ENCODE assay signal across 15 cellular contexts in the genomic region with DNA sequence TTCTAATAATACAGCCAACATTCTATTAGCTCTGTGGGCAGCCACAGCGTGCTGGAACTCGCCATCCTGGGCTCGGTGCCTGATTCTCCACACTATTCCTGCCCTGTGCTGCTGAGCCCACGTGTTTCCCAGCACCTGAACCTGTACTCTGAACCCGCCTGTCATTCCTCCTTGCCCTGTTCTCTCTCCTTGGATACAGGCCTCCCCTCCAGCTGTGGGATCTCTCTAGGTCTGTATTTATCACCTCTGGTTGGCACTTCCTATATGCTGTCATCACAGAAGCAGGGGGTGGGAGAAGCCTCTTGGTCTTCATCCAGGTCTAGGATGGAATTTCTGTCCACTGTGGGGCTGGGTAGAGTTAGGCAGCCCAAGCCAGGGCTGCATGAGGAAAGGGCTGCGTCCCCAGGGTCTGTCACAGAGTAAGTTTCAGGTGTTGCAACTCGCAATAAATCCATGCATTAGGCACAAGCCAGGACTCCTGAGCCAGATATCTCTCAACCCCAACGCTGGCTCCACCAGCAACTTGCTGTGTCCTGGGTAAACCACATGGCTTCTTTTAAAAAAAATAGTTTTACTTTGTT. TPM values are rescaled to one million over a fixed set of nuclear protein-coding genes. Genes with fewer than 3 reads are reported as not detected.
DNase-seq lines count a peak whose midpoint lies in the region; ATAC-seq and TF ChIP-seq lines count a peak whose summit lies in the region.
"Had no signal": no experiment of that assay in that cellular context is flagged by ENCODE, and none has a peak within 500 bp of the region (broad histone marks: within the 10 kb centered on the region; RNA-seq: fewer than 3 reads in every experiment).

No MANE protein-coding gene starts in this region.

- H3K36me3 ChIP-seq in heart left ventricle (no peaks in the 10 kb centered on the region), RWPE2 (ENCODE audit: low read depth) (no peaks in the 10 kb centered on the region), thyroid gland (no peaks in the 10 kb centered on the region)
- H3K36me3 ChIP-seq: left lung, tibial artery had no signal

- H3K4me1 ChIP-seq in heart left ventricle (peaks cover 0 to 9% (median 0%) of the 10 kb centered on the region in 12 donors), RWPE2 (ENCODE audit: insufficient read depth, poor library complexity, severe bottlenecking) (peaks cover 8% of the 10 kb centered on the region), thyroid gland (peaks cover 11 to 23% of the 10 kb centered on the region in 2 donors)
- H3K4me1 ChIP-seq: tibial artery had no signal

- H3K27ac ChIP-seq in heart left ventricle (no peak overlapping the region), RWPE2 (ENCODE audit: poor library complexity, severe bottlenecking) (no peak overlapping the region), thyroid gland (no peak overlapping the region)
- H3K27ac ChIP-seq: left lung, tibial artery had no signal

- DNase-seq in heart left ventricle = no peak
- DNase-seq in Right ventricle myocardium inferior (ENCODE audit: missing footprints) = no peak
- DNase-seq in RWPE2 (ENCODE audit: low spot score) = peak; percentile 76
- peak; percentile 9 for DNase-seq in left kidney (ENCODE audit: low read depth, low spot score)
- peak; percentile 38 to 43 for DNase-seq in thyroid gland
- DNase-seq in HEK293T (ENCODE audit: extremely low spot score) = no peak
- DNase-seq: dermis blood vessel endothelial cell; left lung; natural killer cell; OCI-M1; stimulated activated CD4-positive, alpha-beta T cell treated with anti-CD3 and anti-CD28 coated beads, Interleukin-4, amount 100 ng/mL, for 1 hour had no signal

- H3K9me3 ChIP-seq in heart left ventricle (peaks cover 0 to 3% (median 0%) of the 10 kb centered on the region in 12 donors), RWPE2 (ENCODE audit: severe bottlenecking) (no peaks in the 10 kb centered on the region), thyroid gland (no peaks in the 10 kb centered on the region)
- H3K9me3 ChIP-seq: left lung, tibial artery had no signal

- TF ChIP-seq CTCF in heart left ventricle (IDR thresholded peaks at IDR 0.05) (no peak), RWPE2 (IDR thresholded peaks at IDR 0.05; ENCODE audit: poor library complexity, severe bottlenecking) (no peak), thyroid gland (IDR thresholded peaks at IDR 0.05) (no peak)

- WGBS in heart left ventricle, 4 donors = 64 to 73% (median 70%) methylated on average over 8 of the region's 8 CpGs
- WGBS in thyroid gland, 2 donors = 69 to 76% methylated on average over 8 of the region's 8 CpGs

- TF ChIP-seq POLR2A in heart left ventricle (IDR thresholded peaks at IDR 0.05) (no peak), thyroid gland (IDR thresholded peaks at IDR 0.05) (no peak)

- intact Hi-C loops in heart left ventricle (cut with DNase I) = no loop called here
- intact Hi-C loops in Right ventricle myocardium inferior (cut with DNase I) = no loop called here
- intact Hi-C loops in thyroid gland (cut with DNase I) = no loop called here

- H3K4me3 ChIP-seq in heart left ventricle = no peak overlapping the region
- H3K4me3 ChIP-seq in RWPE2 (ENCODE audit: severe bottlenecking) = no peak overlapping the region
- H3K4me3 ChIP-seq in thyroid gland (replicated peaks in 1 of 3) = no peak overlapping the region
- H3K4me3 ChIP-seq: left lung, tibial artery had no signal

- ATAC-seq in heart left ventricle (peak in 3 of 4 donors; percentile 15 to 72 (median 59)), Right ventricle myocardium inferior (no peak), RWPE2 (ENCODE audit: low read depth) (peak; percentile 99), GM21515 (IDR thresholded peaks at IDR 0.05; ENCODE audit: unreplicated experiment) (no peak), GM19351 (IDR thresholded peaks at IDR 0.05; ENCODE audit: unreplicated experiment) (no peak)
- ATAC-seq: sciatic nerve had no signal

- POLR2A ChIA-PET in HEK293T (lab: Yijun Ruan, JAX) = no interaction called here

- no peaks in the 10 kb centered on the region for H3K27me3 ChIP-seq in heart left ventricle
- H3K27me3 ChIP-seq in RWPE2 (ENCODE audit: insufficient read depth, poor library complexity, severe bottlenecking) = no peaks in the 10 kb centered on the region
- no peaks in the 10 kb centered on the region for H3K27me3 ChIP-seq in thyroid gland
- H3K27me3 ChIP-seq: left lung, tibial artery had no signal

- CTCF ChIA-PET in HEK293T (lab: Yijun Ruan, JAX) = no interaction called here

TF ChIP-seq in HEK293T, 16 proteins besides CTCF, POLR2A, EP300 and RAD21:
- TF ChIP-seq, protein P1, sequence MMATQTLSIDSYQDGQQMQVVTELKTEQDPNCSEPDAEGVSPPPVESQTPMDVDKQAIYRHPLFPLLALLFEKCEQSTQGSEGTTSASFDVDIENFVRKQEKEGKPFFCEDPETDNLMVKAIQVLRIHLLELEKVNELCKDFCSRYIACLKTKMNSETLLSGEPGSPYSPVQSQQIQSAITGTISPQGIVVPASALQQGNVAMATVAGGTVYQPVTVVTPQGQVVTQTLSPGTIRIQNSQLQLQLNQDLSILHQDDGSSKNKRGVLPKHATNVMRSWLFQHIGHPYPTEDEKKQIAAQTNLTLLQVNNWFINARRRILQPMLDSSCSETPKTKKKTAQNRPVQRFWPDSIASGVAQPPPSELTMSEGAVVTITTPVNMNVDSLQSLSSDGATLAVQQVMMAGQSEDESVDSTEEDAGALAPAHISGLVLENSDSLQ (IDR thresholded peaks at IDR 0.05) = no peak
- no peak for TF ChIP-seq ZNF384 (IDR thresholded peaks at IDR 0.05)
- TF ChIP-seq SP1 (IDR thresholded peaks at IDR 0.05) = no peak
- TF ChIP-seq TARDBP (IDR thresholded peaks at IDR 0.05) = no peak
- TF ChIP-seq LEF1 (IDR thresholded peaks at IDR 0.05; ENCODE audit: borderline replicate concordance) = no peak
- no peak for TF ChIP-seq ARNT (IDR thresholded peaks at IDR 0.05)
- no peak for TF ChIP-seq BHLHE40 (IDR thresholded peaks at IDR 0.05; ENCODE audit: borderline replicate concordance)
- no peak for TF ChIP-seq FOXK2 (IDR thresholded peaks at IDR 0.05)
- TF ChIP-seq L3MBTL2 (conservative IDR thresholded peaks at IDR 0.05) = no peak
- TF ChIP-seq FOXA1 (IDR thresholded peaks at IDR 0.05) = no peak
- no peak for TF ChIP-seq NFRKB (IDR thresholded peaks at IDR 0.05)
- TF ChIP-seq ELF4 (IDR thresholded peaks at IDR 0.05) = no peak
- TF ChIP-seq FOXM1 (IDR thresholded peaks at IDR 0.05; ENCODE audit: borderline replicate concordance) = no peak
- TF ChIP-seq HDGF (IDR thresholded peaks at IDR 0.05; ENCODE audit: borderline replicate concordance) = no peak
- TF ChIP-seq SUZ12 (IDR thresholded peaks at IDR 0.05) = no peak
- no peak for TF ChIP-seq CTBP1 (IDR thresholded peaks at IDR 0.05; ENCODE audit: borderline replicate concordance)

RNA-seq across cellular contexts. Expression of a gene that starts 56.0 kb away (rescaled TPM):
- total RNA-seq in heart left ventricle = 10 to 100 TPM in 5 of 9 donors, 1 to 10 TPM in 4; 5.1 to 37.0 (median 12.8) TPM
- 10 to 100 TPM in 1 of 2 donors, 1 to 10 TPM in 1; 3.4 to 17.6 TPM for polyA plus RNA-seq in heart left ventricle
- 3.0 TPM for total RNA-seq in Right ventricle myocardium inferior
- total RNA-seq in thyroid gland = 10 to 100 TPM; 10.9 to 53.7 (median 35.9) TPM

Comparison
In these comparisons a context has a peak if more than half of its experiments do, and no peak if none do; other contexts are left out.
1. ATAC-seq: peak in heart left ventricle (3 of 4) and RWPE2 (single experiment); none in Right ventricle myocardium inferior (single experiment), GM21515 (single experiment) and GM19351 (single experiment).
2. DNase-seq: peak in RWPE2 (single experiment), left kidney (single experiment) and thyroid gland (2 of 2); none in heart left ventricle (0 of 5), Right ventricle myocardium inferior (single experiment) and HEK293T (single experiment).